1 cellular context compared by ENCODE assay signal in the genomic region with DNA sequence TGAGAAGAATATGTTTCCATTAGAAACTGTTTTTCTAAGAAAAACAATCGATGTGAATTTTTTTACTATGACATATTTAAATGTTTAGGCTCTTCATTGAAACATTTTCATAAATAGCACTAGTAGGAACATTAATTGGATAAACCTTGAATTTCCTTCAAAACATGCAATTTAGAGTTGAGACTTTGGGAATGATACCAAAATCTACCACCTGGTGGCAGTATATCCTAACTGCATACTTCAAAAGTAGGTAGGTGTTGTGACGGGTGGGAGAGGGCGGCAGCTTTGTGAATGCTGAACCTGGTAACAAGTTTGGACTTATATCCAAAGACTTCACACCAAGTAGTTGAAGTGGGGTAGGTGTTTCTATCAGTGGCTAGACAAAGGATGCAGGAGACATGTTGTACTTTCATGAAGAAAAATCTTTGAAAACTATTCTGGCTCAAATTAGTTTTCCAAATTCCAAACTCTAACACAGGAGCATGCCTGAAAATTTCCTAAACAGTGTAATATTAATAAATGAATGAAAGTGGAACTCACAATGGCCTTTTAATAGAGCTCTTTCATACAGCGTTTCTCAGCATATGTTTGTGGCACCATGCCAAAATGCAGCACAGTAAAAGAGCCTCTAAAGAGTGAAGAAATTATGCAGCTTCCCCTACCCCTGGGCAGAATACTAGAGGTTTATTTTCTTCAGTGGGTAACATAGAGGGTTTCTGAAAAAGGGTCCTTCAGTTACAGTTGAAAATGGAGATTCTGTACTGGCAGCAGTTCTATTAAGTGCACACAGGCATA.
TF ChIP-seq lines count a peak whose summit lies in the region.

No MANE protein-coding gene starts in this region.

TF ChIP-seq in IMR-90, 13 proteins besides CTCF, POLR2A, EP300 and RAD21 (continued from another document):
- TF ChIP-seq ELK1 (IDR thresholded peaks at IDR 0.05; ENCODE audit: borderline replicate concordance, low read depth, low read length), result no peak
